Comparison of ENCODE assay signal across 8 cellular contexts in the genomic region with DNA sequence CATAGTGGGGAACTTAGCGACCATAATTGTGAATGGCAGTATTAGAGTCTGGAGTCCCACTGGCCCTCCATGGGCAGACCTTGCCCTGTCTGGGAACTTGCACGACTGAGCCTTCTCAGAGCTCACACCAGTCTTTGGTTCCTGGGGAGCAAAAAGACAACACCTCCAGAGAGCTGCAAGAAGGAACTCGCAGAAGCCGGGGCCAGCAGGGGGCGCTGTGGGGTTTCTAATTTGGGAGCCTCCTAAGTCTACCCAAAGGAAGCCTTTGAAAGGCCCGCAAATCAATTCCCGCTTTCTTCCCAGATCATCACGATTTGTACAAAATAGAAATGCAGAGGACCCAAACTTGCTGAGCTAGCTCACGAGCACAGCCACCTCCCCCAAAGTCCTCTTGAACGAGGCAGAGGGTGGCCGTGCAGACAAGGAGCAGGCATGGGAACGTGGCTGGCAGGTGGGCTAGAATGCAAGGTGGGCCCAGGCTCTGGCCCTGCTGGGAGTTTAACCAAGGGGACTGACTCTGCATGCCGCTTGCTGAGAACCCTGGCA.
DNase-seq lines count a peak whose midpoint lies in the region; ATAC-seq and TF ChIP-seq lines count a peak whose summit lies in the region.

No MANE protein-coding gene starts in this region.

- no peaks in the 10 kb centered on the region for H3K9me3 ChIP-seq in iPS DF 6.9 (ENCODE audit: control insufficient read depth, insufficient read depth, low read length)

- no peak for ATAC-seq in GM21423 (IDR thresholded peaks at IDR 0.05; ENCODE audit: unreplicated experiment)
- no peak for ATAC-seq in GM19455 (IDR thresholded peaks at IDR 0.05; ENCODE audit: unreplicated experiment)

- TF ChIP-seq CTCF in GM12874 (IDR thresholded peaks at IDR 0.05; ENCODE audit: insufficient read depth, low read depth, low read length) = peak; percentile 84
- TF ChIP-seq CTCF in astrocyte of the spinal cord (IDR thresholded peaks at IDR 0.05; ENCODE audit: low read depth, low read length) = peak; percentile 82

- peaks cover 3% of the 10 kb centered on the region for H3K4me1 ChIP-seq in iPS DF 6.9 (ENCODE audit: control insufficient read depth, insufficient read depth, low read length)

- H3K27ac ChIP-seq in iPS DF 6.9 (ENCODE audit: low read length) = no peak overlapping the region

- in situ Hi-C loops in astrocyte of the spinal cord (cut with HindIII; ENCODE audit: low sequenced_read_pairs) = no loop called here

- WGBS in iPS DF 6.9 (ENCODE audit: insufficient coverage, insufficient read length) = no CpG with 5 or more reads among the region's 13 CpGs

- H3K4me3 ChIP-seq in astrocyte of the spinal cord (ENCODE audit: low read depth, low read length) = no peak overlapping the region
- H3K4me3 ChIP-seq in iPS DF 6.9 (ENCODE audit: low read length) = no peak overlapping the region

- no peaks in the 10 kb centered on the region for H3K36me3 ChIP-seq in iPS DF 6.9 (ENCODE audit: control insufficient read depth, insufficient read depth, low read length)

- DNase-seq in NCI-H146 treated with DMSO at 0.1 percent for 48 hours (lab: John Stamatoyannopoulos, UW; ENCODE audit: unreplicated experiment) (peak; percentile 24), T-helper 2 cell (peak; percentile 4 to 61 (median 54)), astrocyte of the spinal cord (ENCODE audit: low read depth, low spot score) (peak; percentile 67), iPS DF 6.9 (ENCODE audit: low read depth, low spot score) (peak; percentile 87), smooth muscle cell of the brain vasculature (ENCODE audit: low read depth, low spot score) (peak; percentile 13)

- H3K27me3 ChIP-seq in iPS DF 6.9 (ENCODE audit: control insufficient read depth, insufficient read depth, low read length) = no peaks in the 10 kb centered on the region

Comparison
In these comparisons a context has a peak if more than half of its experiments do, and no peak if none do; other contexts are left out.
1. DNase-seq: peak in every context shown above with its lines; median percentile 87 in iPS DF 6.9; 67 in astrocyte of the spinal cord; 54 in T-helper 2 cell; 24 in NCI-H146 treated with DMSO at 0.1 percent for 48 hours; 13 in smooth muscle cell of the brain vasculature.